11 cellular contexts compared by ENCODE assay signal in the genomic region with DNA sequence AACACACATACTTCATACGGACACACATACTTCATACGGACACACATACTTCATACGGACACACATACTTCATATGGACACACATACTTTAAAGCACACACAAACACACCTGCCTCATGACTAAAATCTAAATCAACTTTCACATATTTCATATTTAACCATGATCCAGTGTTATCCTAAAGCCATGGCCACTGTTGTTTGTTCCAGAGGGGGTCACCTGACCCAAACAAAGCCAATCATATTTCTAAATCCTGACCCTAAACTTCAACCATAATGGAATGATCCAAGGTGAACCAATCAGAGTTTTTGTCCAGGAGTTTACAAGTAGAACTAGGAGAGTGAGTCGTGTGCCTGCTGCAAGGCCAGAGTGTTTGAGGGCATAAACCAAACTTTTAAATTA.
"Had no signal": no experiment of that assay in that cellular context is flagged by ENCODE, and none has a peak within 500 bp of the region (broad histone marks: within the 10 kb centered on the region; RNA-seq: fewer than 3 reads in every experiment).

No MANE protein-coding gene starts in this region.

- H3K9ac ChIP-seq: GM23248 had no signal

- FAIRE-seq: H1, H54 had no signal

- DNase-seq: GM23248, GOT3, H7, H9, HCEC 1CT, HFFc6 had no signal

- H3K9me3 ChIP-seq: HAP-1 had no signal

- H3K4me3 ChIP-seq: GM23248, GM23338, HAP-1 had no signal

- H3K4me2 ChIP-seq: GM23338 had no signal

- H3K4me1 ChIP-seq: HAP-1 had no signal

- H2AFZ ChIP-seq: GM23248, GM23338 had no signal

- H3K36me3 ChIP-seq: HAP-1 had no signal

- H3K27ac ChIP-seq: GM23248 had no signal

- ATAC-seq: GM23338, HCT116 had no signal
